ENCODE assay signal across 9 cellular contexts in genomic region chr18:55477537-55478300, GRCh38.
DNase-seq lines count a peak whose midpoint lies in the region; ATAC-seq, FAIRE-seq and TF ChIP-seq lines count a peak whose summit lies in the region.
"Had no signal": no experiment of that assay in that cellular context is flagged by ENCODE, and none has a peak within 500 bp of the region (broad histone marks: within the 10 kb centered on the region; RNA-seq: fewer than 3 reads in every experiment).

No MANE protein-coding gene starts in this region.

- ATAC-seq in A549 (no peak), HG02884 (IDR thresholded peaks at IDR 0.05; ENCODE audit: unreplicated experiment) (peak; percentile 92), body of pancreas (peak; percentile 69)
- ATAC-seq: HCT116 had no signal

- CTCF ChIA-PET in A549 (lab: Yijun Ruan, JAX) = no interaction called here

- H3K27ac ChIP-seq in A549 = no peak overlapping the region
- H3K27ac ChIP-seq in body of pancreas = peak overlapping the region in 3 of 4 donors; percentile 33 to 62 (median 33)
- H3K27ac ChIP-seq in layer of hippocampus (ENCODE audit: low read depth, low read length) = peak overlapping the region; percentile 66
- peak overlapping the region; percentile 81 for H3K27ac ChIP-seq in suprapubic skin

- in situ Hi-C loops in GM13977 (cut with MboI; ENCODE audit: low pct_unique_long_range_greater_than_20kb, low sequenced_read_pairs, unreplicated experiment) = no loop called here

- peak overlapping the region; percentile 46; the same call in 2 of the 3 replicates for H3K4me2 ChIP-seq in A549

- intact Hi-C loops in body of pancreas (cut with DNase I) = no loop called here

- no peak overlapping the region for H3K4me3 ChIP-seq in A549
- no peak overlapping the region for H3K4me3 ChIP-seq in body of pancreas
- H3K4me3 ChIP-seq in suprapubic skin = peak overlapping the region; percentile 53

- TF ChIP-seq POLR2A in A549 (IDR thresholded peaks at IDR 0.05; ENCODE audit: low read length) (no peak), body of pancreas (IDR thresholded peaks at IDR 0.05) (no peak), suprapubic skin (IDR thresholded peaks at IDR 0.05) (no peak)

- no peak for TF ChIP-seq EP300 in A549 (IDR thresholded peaks at IDR 0.05)
- no peak for TF ChIP-seq EP300 in suprapubic skin (IDR thresholded peaks at IDR 0.05)

- H3K4me1 ChIP-seq in A549 (no peaks in the 10 kb centered on the region), body of pancreas (no peaks in the 10 kb centered on the region), suprapubic skin (peaks cover 19% of the 10 kb centered on the region)

- no peaks in the 10 kb centered on the region for H3K9me3 ChIP-seq in A549
- no peaks in the 10 kb centered on the region for H3K9me3 ChIP-seq in body of pancreas
- no peaks in the 10 kb centered on the region for H3K9me3 ChIP-seq in suprapubic skin

- no peak for TF ChIP-seq RAD21 in A549 (conservative IDR thresholded peaks at IDR 0.05 in 1 of 2, IDR thresholded peaks at IDR 0.05 in 1 of 2)

- POLR2A ChIA-PET in A549 (lab: Yijun Ruan, JAX) = no interaction called here

- TF ChIP-seq CTCF in A549 (IDR thresholded peaks at IDR 0.05) = no peak
- no peak for TF ChIP-seq CTCF in GM13977 (IDR thresholded peaks at IDR 0.05; ENCODE audit: extremely low read depth, insufficient read depth, missing control alignments)
- TF ChIP-seq CTCF in body of pancreas (IDR thresholded peaks at IDR 0.05) = peak in 1 of 7 experiments; percentile 28
- no peak for TF ChIP-seq CTCF in suprapubic skin (IDR thresholded peaks at IDR 0.05)

- H3K36me3 ChIP-seq in body of pancreas (replicated peaks in 1 of 2; ENCODE audit: insufficient read depth in 1 of 2, low read depth in 2 of 2) (no peaks in the 10 kb centered on the region), suprapubic skin (no peaks in the 10 kb centered on the region)

- H3K27me3 ChIP-seq in body of pancreas (no peaks in the 10 kb centered on the region), layer of hippocampus (ENCODE audit: control insufficient read depth, insufficient read depth, low read length) (no peaks in the 10 kb centered on the region), suprapubic skin (no peaks in the 10 kb centered on the region)

- WGBS in A549 (ENCODE audit: missing lambda C conversion rate) = 56% methylated on average over 9 of the region's 9 CpGs
- WGBS in body of pancreas, 2 donors = 38 to 48% methylated on average over 9 of the region's 9 CpGs
- 8% methylated on average over 9 of the region's 9 CpGs for WGBS in suprapubic skin

- DNase-seq in A549 (ENCODE audit: low read depth in 1 of 2, low spot score in 1 of 2) = no peak
- peak; percentile 37 for DNase-seq in GM13977 (ENCODE audit: low spot score)
- DNase-seq in NOMO-1 treated with DMSO at 0.1 percent for 48 hours (lab: John Stamatoyannopoulos, UW; ENCODE audit: unreplicated experiment) = peak; percentile 54
- peak in 3 of 4 donors; percentile 18 to 27 (median 25) for DNase-seq in body of pancreas
- DNase-seq in suprapubic skin (ENCODE audit: low spot score in 2 of 2) = no peak
- DNase-seq in activated CD4-positive, CD25-positive, alpha-beta regulatory T cell treated with anti-CD3 and anti-CD28 coated beads, Interleukin-2, amount 50 U/mL, for 72 hours = no peak

- no peak for FAIRE-seq in A549 (lab: Jason Lieb, UNC)

TF ChIP-seq in A549, 52 proteins besides CTCF, POLR2A, EP300 and RAD21:
- TF ChIP-seq NFE2L2 (conservative IDR thresholded peaks at IDR 0.05; ENCODE audit: low read length) (no peak), ZSCAN20 (CRISPR knock-in tag; IDR thresholded peaks at IDR 0.05) (no peak), RARB (CRISPR knock-in tag; IDR thresholded peaks at IDR 0.05) (no peak), USF2 (IDR thresholded peaks at IDR 0.05) (no peak), PBX3 (IDR thresholded peaks at IDR 0.05) (no peak), RNF2 (IDR thresholded peaks at IDR 0.05; ENCODE audit: borderline replicate concordance, low read depth) (no peak), MAX (IDR thresholded peaks at IDR 0.05) (no peak), ATOH8 (CRISPR knock-in tag; IDR thresholded peaks at IDR 0.05; ENCODE audit: low read depth) (no peak), E2F6 (IDR thresholded peaks at IDR 0.05; ENCODE audit: borderline replicate concordance, low read depth) (no peak), SMC3 (IDR thresholded peaks at IDR 0.05) (no peak), CEBPB (IDR thresholded peaks at IDR 0.05) (no peak)

Comparison
In these comparisons a context has a peak if more than half of its experiments do, and no peak if none do; other contexts are left out.
1. ATAC-seq: peak in HG02884 (single experiment) and body of pancreas (single experiment); none in A549 (0 of 2).
2. DNase-seq: peak in GM13977 (single experiment), NOMO-1 treated with DMSO at 0.1 percent for 48 hours (single experiment) and body of pancreas (3 of 4); none in A549 (0 of 2), suprapubic skin (0 of 2) and activated CD4-positive, CD25-positive, alpha-beta regulatory T cell treated with anti-CD3 and anti-CD28 coated beads, Interleukin-2, amount 50 U/mL, for 72 hours (single experiment).
3. H3K27ac ChIP-seq: peak in body of pancreas (3 of 4), layer of hippocampus (single experiment) and suprapubic skin (single experiment); none in A549 (0 of 2).